19 cellular contexts compared by ENCODE assay signal in genomic region chr22:28898233-28898629, GRCh38.
"Had no signal": no experiment of that assay in that cellular context is flagged by ENCODE, and none has a peak within 500 bp of the region (broad histone marks: within the 10 kb centered on the region; RNA-seq: fewer than 3 reads in every experiment).

No MANE protein-coding gene starts in this region.

- H3K9me3 Mint-ChIP-seq: activated CD8-positive, alpha-beta T cell treated with anti-CD3 and anti-CD28 coated beads for 36 hours; activated naive CD8-positive, alpha-beta T cell treated with anti-CD3 and anti-CD28 coated beads, Interleukin-2, amount 10 ng/mL, durations not matched to agents 7 days and 5 days; activated T-cell treated with anti-CD3 and anti-CD28 coated beads, Interleukin-2, amount 50 U/mL, for 72 hours; naive thymus-derived CD4-positive, alpha-beta T cell had no signal

- H3K36me3 ChIP-seq: ascending aorta, gastroesophageal sphincter, right atrium auricular region, spleen, suprapubic skin, upper lobe of right lung had no signal

- H3K27me3 ChIP-seq: ascending aorta, gastroesophageal sphincter, right atrium auricular region, spleen, suprapubic skin, upper lobe of right lung had no signal

- H3K36me3 Mint-ChIP-seq: activated naive CD8-positive, alpha-beta T cell treated with anti-CD3 and anti-CD28 coated beads, Interleukin-2, amount 10 ng/mL, durations not matched to agents 7 days and 5 days had no signal

- H3K4me3 ChIP-seq: ascending aorta, gastroesophageal sphincter, right atrium auricular region, spleen, suprapubic skin, upper lobe of right lung had no signal

- H3K27ac ChIP-seq: right atrium auricular region, spleen, suprapubic skin, upper lobe of right lung, VCaP had no signal

- H3K9me3 ChIP-seq: ascending aorta, gastroesophageal sphincter, right atrium auricular region, spleen, suprapubic skin, upper lobe of right lung had no signal

- DNase-seq: activated CD4-positive, alpha-beta T cell treated with anti-CD3 and anti-CD28 coated beads for 36 hours; activated CD8-positive, alpha-beta memory T cell treated with anti-CD3 and anti-CD28 coated beads, Interleukin-2, amount 50 U/mL, for 4 hours; activated CD8-positive, alpha-beta T cell treated with anti-CD3 and anti-CD28 coated beads for 36 hours; activated gamma-delta T cell treated with Interleukin-2 at 50 U/mL for 16 hours; activated naive CD8-positive, alpha-beta T cell treated with anti-CD3 and anti-CD28 coated beads, Interleukin-2, amount 10 ng/mL, durations not matched to agents 7 days and 5 days; activated T-cell treated with anti-CD3 and anti-CD28 coated beads, Interleukin-2, amount 50 U/mL, for 72 hours; effector CD4-positive, alpha-beta T cell; naive thymus-derived CD4-positive, alpha-beta T cell; nucleus accumbens; spleen; stimulated activated CD4-positive, alpha-beta T cell treated with anti-CD3 and anti-CD28 coated beads, Interleukin-2, amount 100 ng/mL, for 24 hours; stimulated activated naive CD4-positive, alpha-beta T cell treated with Interleukin-2 at 50 U/mL for 16 hours; T1000; upper lobe of right lung had no signal

- H3K27ac Mint-ChIP-seq: activated CD4-positive, alpha-beta T cell treated with anti-CD3 and anti-CD28 coated beads for 36 hours; activated CD8-positive, alpha-beta T cell treated with anti-CD3 and anti-CD28 coated beads for 36 hours; activated naive CD8-positive, alpha-beta T cell treated with anti-CD3 and anti-CD28 coated beads, Interleukin-2, amount 10 ng/mL, durations not matched to agents 7 days and 5 days; activated T-cell treated with anti-CD3 and anti-CD28 coated beads, Interleukin-2, amount 50 U/mL, for 72 hours had no signal

- H3K4me3 Mint-ChIP-seq: activated CD4-positive, alpha-beta T cell treated with anti-CD3 and anti-CD28 coated beads for 36 hours; activated CD8-positive, alpha-beta T cell treated with anti-CD3 and anti-CD28 coated beads for 36 hours; activated naive CD8-positive, alpha-beta T cell treated with anti-CD3 and anti-CD28 coated beads, Interleukin-2, amount 10 ng/mL, durations not matched to agents 7 days and 5 days; activated T-cell treated with anti-CD3 and anti-CD28 coated beads, Interleukin-2, amount 50 U/mL, for 72 hours had no signal
